ENCODE assay signal across 14 cellular contexts in genomic region chr5:42677156-42677842, GRCh38.
"Had no signal": no experiment of that assay in that cellular context is flagged by ENCODE, and none has a peak within 500 bp of the region (broad histone marks: within the 10 kb centered on the region; RNA-seq: fewer than 3 reads in every experiment).

No MANE protein-coding gene starts in this region.

- H3K36me3 ChIP-seq: neutrophil, ovary, stomach, thoracic aorta, transverse colon had no signal

- H3K36me3 Mint-ChIP-seq: immature natural killer cell; naive thymus-derived CD4-positive, alpha-beta T cell had no signal

- DNase-seq: effector memory CD4-positive, alpha-beta T cell; immature natural killer cell; mesendoderm; naive thymus-derived CD4-positive, alpha-beta T cell; ovary; small intestine; stimulated activated CD4-positive, alpha-beta T cell treated with anti-CD3 and anti-CD28 coated beads, Interleukin-12 subunit alpha, Interleukin-12 subunit beta, amount 100 ng/mL, for 4 hours; stimulated activated naive CD4-positive, alpha-beta T cell; stomach; substantia nigra; transverse colon had no signal

- H3K4me3 ChIP-seq: ovary, stomach, thoracic aorta, transverse colon had no signal

- H3K27me3 ChIP-seq: neutrophil, ovary, stomach, transverse colon had no signal

- ATAC-seq: esophagus mucosa; naive thymus-derived CD4-positive, alpha-beta T cell had no signal

- H3K27ac ChIP-seq: neutrophil, ovary, stomach, thoracic aorta, transverse colon had no signal

- H3K4me3 Mint-ChIP-seq: immature natural killer cell; naive thymus-derived CD4-positive, alpha-beta T cell had no signal

- H3K4me1 ChIP-seq: stomach, transverse colon had no signal

- H3K9me3 ChIP-seq: neutrophil, ovary, transverse colon had no signal

- H3K27me3 Mint-ChIP-seq: naive thymus-derived CD4-positive, alpha-beta T cell had no signal

- H3K4me1 Mint-ChIP-seq: naive thymus-derived CD4-positive, alpha-beta T cell had no signal
